1 cellular context compared by ENCODE assay signal in the genomic region with DNA sequence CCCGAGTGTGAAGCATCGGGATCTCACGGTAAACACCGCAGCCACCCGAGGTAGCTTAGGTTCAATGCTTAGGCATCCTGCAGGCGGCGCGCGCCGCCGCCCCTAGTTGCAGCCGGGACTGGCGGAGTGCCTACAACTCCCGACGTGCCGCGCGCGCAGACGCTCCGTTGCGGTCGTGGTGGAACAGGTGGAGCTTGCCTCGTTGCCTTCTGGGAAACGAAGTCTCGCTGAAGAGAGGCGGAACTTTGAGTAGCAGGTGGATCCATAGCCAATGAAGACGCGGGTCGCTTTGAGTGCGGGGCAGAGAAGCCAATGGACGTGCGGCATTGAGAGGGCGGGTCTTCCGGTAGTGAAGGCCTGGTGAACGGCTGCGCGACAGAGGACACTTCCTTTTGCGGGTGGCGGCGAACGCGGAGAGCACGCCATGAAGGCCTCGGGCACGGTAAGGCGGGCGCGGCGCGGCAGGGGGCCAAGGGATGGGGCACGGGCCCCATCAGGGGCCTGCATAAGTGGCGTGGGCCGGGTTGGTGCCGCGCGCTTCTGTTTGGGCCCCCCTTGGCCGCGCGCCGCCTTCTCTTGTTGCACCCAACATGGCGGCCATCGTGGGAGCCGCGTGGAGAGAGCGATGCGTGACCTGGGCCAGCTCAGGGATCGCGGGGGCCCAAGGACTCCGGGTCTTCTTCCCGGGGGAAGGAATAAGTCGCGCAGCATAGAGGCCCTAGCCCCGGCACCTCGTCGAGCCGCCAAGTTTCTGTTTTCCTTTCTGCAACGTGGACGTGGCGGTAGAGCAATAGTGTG.
A peak's percentile ranks its signal among the peaks of the same experiment; 100 is the strongest.
TF ChIP-seq lines count a peak whose summit lies in the region.

A gene (plus strand): TSS at position 378 of the 798 bp plus-strand sequence. CDS start 47 bp downstream, at position 425.

TF ChIP-seq in HepG2, 621 proteins besides CTCF, POLR2A, EP300 and RAD21 (continued from another document and continues in another):
- TF ChIP-seq, protein P1, sequence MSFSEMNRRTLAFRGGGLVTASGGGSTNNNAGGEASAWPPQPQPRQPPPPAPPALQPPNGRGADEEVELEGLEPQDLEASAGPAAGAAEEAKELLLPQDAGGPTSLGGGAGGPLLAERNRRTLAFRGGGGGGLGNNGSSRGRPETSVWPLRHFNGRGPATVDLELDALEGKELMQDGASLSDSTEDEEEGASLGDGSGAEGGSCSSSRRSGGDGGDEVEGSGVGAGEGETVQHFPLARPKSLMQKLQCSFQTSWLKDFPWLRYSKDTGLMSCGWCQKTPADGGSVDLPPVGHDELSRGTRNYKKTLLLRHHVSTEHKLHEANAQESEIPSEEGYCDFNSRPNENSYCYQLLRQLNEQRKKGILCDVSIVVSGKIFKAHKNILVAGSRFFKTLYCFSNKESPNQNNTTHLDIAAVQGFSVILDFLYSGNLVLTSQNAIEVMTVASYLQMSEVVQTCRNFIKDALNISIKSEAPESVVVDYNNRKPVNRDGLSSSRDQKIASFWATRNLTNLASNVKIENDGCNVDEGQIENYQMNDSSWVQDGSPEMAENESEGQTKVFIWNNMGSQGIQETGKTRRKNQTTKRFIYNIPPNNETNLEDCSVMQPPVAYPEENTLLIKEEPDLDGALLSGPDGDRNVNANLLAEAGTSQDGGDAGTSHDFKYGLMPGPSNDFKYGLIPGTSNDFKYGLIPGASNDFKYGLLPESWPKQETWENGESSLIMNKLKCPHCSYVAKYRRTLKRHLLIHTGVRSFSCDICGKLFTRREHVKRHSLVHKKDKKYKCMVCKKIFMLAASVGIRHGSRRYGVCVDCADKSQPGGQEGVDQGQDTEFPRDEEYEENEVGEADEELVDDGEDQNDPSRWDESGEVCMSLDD (CRISPR knock-in tag; IDR thresholded peaks at IDR 0.05; ENCODE audit: borderline replicate concordance), result no peak
- 0 out of 2 replicates have a peak, but pooled peaks have one; percentile 5 for TF ChIP-seq BHLHE40 (IDR thresholded peaks at IDR 0.05; ENCODE audit: low read length)
- TF ChIP-seq, protein P2, sequence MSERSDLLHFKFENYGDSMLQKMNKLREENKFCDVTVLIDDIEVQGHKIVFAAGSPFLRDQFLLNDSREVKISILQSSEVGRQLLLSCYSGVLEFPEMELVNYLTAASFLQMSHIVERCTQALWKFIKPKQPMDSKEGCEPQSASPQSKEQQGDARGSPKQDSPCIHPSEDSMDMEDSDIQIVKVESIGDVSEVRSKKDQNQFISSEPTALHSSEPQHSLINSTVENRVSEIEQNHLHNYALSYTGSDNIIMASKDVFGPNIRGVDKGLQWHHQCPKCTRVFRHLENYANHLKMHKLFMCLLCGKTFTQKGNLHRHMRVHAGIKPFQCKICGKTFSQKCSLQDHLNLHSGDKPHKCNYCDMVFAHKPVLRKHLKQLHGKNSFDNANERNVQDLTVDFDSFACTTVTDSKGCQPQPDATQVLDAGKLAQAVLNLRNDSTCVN (CRISPR knock-in tag; IDR thresholded peaks at IDR 0.05; ENCODE audit: borderline replicate concordance), result peak; percentile 71; the same call in 1 of the 2 replicates
- TF ChIP-seq NFIC (IDR thresholded peaks at IDR 0.05; ENCODE audit: low read length), result no peak
- no peak for TF ChIP-seq ZNF616 (CRISPR knock-in tag; IDR thresholded peaks at IDR 0.05; ENCODE audit: low read depth)
- TF ChIP-seq HOXA3 (CRISPR knock-in tag; IDR thresholded peaks at IDR 0.05), result peak; percentile 84
- peak; percentile 61; the same call in 1 of the 2 replicates for TF ChIP-seq ZNF563 (CRISPR knock-in tag; IDR thresholded peaks at IDR 0.05)
- no peak for TF ChIP-seq HNF4A (CRISPR knock-in tag; IDR thresholded peaks at IDR 0.05)
- TF ChIP-seq ELF3 (CRISPR knock-in tag; IDR thresholded peaks at IDR 0.05), result peak; percentile 88
- TF ChIP-seq ZNF777 (CRISPR knock-in tag; IDR thresholded peaks at IDR 0.05), result no peak
- TF ChIP-seq ZNF589 (CRISPR knock-in tag; conservative IDR thresholded peaks at IDR 0.05), result 0 out of 2 replicates have a peak, but pooled peaks have one; percentile 14
- TF ChIP-seq, protein P3, sequence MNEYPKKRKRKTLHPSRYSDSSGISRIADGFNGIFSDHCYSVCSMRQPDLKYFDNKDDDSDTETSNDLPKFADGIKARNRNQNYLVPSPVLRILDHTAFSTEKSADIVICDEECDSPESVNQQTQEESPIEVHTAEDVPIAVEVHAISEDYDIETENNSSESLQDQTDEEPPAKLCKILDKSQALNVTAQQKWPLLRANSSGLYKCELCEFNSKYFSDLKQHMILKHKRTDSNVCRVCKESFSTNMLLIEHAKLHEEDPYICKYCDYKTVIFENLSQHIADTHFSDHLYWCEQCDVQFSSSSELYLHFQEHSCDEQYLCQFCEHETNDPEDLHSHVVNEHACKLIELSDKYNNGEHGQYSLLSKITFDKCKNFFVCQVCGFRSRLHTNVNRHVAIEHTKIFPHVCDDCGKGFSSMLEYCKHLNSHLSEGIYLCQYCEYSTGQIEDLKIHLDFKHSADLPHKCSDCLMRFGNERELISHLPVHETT (CRISPR knock-in tag; conservative IDR thresholded peaks at IDR 0.05), result no peak; the same call in 1 of the 2 replicates
- TF ChIP-seq TGIF2 (CRISPR knock-in tag; IDR thresholded peaks at IDR 0.05), result 0 out of 2 replicates have a peak, but pooled peaks have one; percentile 42
- peak; percentile 68; the same call in 1 of the 2 replicates for TF ChIP-seq ZNF619 (CRISPR knock-in tag; IDR thresholded peaks at IDR 0.05)
- TF ChIP-seq ZNF660 (CRISPR knock-in tag; IDR thresholded peaks at IDR 0.05; ENCODE audit: borderline replicate concordance, low read depth), result no peak
- TF ChIP-seq MAFG (CRISPR knock-in tag; IDR thresholded peaks at IDR 0.05), result no peak
- no peak for TF ChIP-seq ZNF337 (CRISPR knock-in tag; IDR thresholded peaks at IDR 0.05; ENCODE audit: borderline replicate concordance, low read depth)
- no peak for TF ChIP-seq TOPORS (CRISPR knock-in tag; IDR thresholded peaks at IDR 0.05)
- TF ChIP-seq REXO4 (CRISPR knock-in tag; IDR thresholded peaks at IDR 0.05; ENCODE audit: borderline replicate concordance), result no peak
- peak; percentile 96 for TF ChIP-seq HCFC1 (IDR thresholded peaks at IDR 0.05; ENCODE audit: low read depth, low read length)
- TF ChIP-seq, protein P4, sequence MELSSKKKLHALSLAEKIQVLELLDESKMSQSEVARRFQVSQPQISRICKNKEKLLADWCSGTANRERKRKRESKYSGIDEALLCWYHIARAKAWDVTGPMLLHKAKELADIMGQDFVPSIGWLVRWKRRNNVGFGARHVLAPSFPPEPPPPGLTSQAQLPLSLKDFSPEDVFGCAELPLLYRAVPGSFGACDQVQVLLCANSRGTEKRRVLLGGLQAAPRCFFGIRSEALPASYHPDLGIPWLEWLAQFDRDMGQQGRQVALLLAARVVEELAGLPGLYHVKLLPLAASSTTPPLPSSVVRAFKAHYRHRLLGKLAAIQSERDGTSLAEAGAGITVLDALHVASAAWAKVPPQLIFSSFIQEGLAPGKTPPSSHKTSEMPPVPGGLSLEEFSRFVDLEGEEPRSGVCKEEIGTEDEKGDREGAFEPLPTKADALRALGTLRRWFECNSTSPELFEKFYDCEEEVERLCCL (CRISPR knock-in tag; IDR thresholded peaks at IDR 0.05; ENCODE audit: borderline replicate concordance), result no peak; the same call in 1 of the 2 replicates
- TF ChIP-seq, protein P5, sequence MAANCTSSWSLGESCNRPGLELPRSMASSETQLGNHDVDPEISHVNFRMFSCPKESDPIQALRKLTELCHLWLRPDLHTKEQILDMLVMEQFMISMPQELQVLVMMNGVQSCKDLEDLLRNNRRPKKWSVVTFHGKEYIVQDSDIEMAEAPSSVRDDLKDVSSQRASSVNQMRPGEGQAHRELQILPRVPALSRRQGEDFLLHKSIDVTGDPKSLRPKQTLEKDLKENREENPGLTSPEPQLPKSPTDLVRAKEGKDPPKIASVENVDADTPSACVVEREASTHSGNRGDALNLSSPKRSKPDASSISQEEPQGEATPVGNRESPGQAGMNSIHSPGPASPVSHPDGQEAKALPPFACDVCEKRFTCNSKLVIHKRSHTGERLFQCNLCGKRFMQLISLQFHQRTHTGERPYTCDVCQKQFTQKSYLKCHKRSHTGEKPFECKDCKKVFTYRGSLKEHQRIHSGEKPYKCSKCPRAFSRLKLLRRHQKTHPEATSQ (CRISPR knock-in tag; IDR thresholded peaks at IDR 0.05; ENCODE audit: borderline replicate concordance), result no peak; the same call in 1 of the 2 replicates
- TF ChIP-seq ZNF331 (CRISPR knock-in tag; IDR thresholded peaks at IDR 0.05), result peak; percentile 70
- TF ChIP-seq, protein P6, sequence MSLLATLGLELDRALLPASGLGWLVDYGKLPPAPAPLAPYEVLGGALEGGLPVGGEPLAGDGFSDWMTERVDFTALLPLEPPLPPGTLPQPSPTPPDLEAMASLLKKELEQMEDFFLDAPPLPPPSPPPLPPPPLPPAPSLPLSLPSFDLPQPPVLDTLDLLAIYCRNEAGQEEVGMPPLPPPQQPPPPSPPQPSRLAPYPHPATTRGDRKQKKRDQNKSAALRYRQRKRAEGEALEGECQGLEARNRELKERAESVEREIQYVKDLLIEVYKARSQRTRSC (CRISPR knock-in tag; IDR thresholded peaks at IDR 0.05; ENCODE audit: low read depth), result no peak
- TF ChIP-seq, protein P7, sequence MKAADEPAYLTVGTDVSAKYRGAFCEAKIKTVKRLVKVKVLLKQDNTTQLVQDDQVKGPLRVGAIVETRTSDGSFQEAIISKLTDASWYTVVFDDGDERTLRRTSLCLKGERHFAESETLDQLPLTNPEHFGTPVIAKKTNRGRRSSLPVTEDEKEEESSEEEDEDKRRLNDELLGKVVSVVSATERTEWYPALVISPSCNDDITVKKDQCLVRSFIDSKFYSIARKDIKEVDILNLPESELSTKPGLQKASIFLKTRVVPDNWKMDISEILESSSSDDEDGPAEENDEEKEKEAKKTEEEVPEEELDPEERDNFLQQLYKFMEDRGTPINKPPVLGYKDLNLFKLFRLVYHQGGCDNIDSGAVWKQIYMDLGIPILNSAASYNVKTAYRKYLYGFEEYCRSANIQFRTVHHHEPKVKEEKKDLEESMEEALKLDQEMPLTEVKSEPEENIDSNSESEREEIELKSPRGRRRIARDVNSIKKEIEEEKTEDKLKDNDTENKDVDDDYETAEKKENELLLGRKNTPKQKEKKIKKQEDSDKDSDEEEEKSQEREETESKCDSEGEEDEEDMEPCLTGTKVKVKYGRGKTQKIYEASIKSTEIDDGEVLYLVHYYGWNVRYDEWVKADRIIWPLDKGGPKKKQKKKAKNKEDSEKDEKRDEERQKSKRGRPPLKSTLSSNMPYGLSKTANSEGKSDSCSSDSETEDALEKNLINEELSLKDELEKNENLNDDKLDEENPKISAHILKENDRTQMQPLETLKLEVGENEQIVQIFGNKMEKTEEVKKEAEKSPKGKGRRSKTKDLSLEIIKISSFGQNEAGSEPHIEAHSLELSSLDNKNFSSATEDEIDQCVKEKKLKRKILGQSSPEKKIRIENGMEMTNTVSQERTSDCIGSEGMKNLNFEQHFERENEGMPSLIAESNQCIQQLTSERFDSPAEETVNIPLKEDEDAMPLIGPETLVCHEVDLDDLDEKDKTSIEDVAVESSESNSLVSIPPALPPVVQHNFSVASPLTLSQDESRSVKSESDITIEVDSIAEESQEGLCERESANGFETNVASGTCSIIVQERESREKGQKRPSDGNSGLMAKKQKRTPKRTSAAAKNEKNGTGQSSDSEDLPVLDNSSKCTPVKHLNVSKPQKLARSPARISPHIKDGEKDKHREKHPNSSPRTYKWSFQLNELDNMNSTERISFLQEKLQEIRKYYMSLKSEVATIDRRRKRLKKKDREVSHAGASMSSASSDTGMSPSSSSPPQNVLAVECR (CRISPR knock-in tag; IDR thresholded peaks at IDR 0.05; ENCODE audit: borderline replicate concordance), result peak; percentile 91
- TF ChIP-seq, protein P8, sequence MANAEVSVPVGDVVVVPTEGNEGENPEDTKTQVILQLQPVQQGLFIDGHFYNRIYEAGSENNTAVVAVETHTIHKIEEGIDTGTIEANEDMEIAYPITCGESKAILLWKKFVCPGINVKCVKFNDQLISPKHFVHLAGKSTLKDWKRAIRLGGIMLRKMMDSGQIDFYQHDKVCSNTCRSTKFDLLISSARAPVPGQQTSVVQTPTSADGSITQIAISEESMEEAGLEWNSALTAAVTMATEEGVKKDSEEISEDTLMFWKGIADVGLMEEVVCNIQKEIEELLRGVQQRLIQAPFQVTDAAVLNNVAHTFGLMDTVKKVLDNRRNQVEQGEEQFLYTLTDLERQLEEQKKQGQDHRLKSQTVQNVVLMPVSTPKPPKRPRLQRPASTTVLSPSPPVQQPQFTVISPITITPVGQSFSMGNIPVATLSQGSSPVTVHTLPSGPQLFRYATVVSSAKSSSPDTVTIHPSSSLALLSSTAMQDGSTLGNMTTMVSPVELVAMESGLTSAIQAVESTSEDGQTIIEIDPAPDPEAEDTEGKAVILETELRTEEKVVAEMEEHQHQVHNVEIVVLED (CRISPR knock-in tag; IDR thresholded peaks at IDR 0.05; ENCODE audit: borderline replicate concordance), result peak; percentile 88
- peak; percentile 7; the same call in 1 of the 2 replicates for TF ChIP-seq RARA (CRISPR knock-in tag; IDR thresholded peaks at IDR 0.05)
- TF ChIP-seq RBM22 (optimal IDR thresholded peaks at IDR 0.05; ENCODE audit: low read length), result no peak
- TF ChIP-seq GATA4 (IDR thresholded peaks at IDR 0.05; ENCODE audit: borderline replicate concordance, low read depth), result no peak
- TF ChIP-seq ZSCAN20 (CRISPR knock-in tag; IDR thresholded peaks at IDR 0.05; ENCODE audit: borderline replicate concordance), result no peak
- TF ChIP-seq ZNF335 (CRISPR knock-in tag; IDR thresholded peaks at IDR 0.05), result no peak; the same call in 1 of the 2 replicates
- TF ChIP-seq NR2F2 (IDR thresholded peaks at IDR 0.05; ENCODE audit: borderline replicate concordance, low read depth), result no peak; the same call in 1 of the 2 replicates
- no peak; the same call in 1 of the 2 replicates for TF ChIP-seq ELF4 (CRISPR knock-in tag; IDR thresholded peaks at IDR 0.05; ENCODE audit: borderline replicate concordance)
- TF ChIP-seq, protein P9, sequence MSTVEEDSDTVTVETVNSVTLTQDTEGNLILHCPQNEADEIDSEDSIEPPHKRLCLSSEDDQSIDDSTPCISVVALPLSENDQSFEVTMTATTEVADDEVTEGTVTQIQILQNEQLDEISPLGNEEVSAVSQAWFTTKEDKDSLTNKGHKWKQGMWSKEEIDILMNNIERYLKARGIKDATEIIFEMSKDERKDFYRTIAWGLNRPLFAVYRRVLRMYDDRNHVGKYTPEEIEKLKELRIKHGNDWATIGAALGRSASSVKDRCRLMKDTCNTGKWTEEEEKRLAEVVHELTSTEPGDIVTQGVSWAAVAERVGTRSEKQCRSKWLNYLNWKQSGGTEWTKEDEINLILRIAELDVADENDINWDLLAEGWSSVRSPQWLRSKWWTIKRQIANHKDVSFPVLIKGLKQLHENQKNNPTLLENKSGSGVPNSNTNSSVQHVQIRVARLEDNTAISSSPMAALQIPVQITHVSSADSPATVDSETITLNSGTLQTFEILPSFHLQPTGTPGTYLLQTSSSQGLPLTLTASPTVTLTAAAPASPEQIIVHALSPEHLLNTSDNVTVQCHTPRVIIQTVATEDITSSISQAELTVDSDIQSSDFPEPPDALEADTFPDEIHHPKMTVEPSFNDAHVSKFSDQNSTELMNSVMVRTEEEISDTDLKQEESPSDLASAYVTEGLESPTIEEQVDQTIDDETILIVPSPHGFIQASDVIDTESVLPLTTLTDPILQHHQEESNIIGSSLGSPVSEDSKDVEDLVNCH (CRISPR knock-in tag; IDR thresholded peaks at IDR 0.05), result no peak
- peak in 1 of 2 experiments; percentile 82; a peak in 2 of 4 replicates for TF ChIP-seq KLF16 (CRISPR knock-in tag; IDR thresholded peaks at IDR 0.05)
